In genomic region chr1:6948861-6949260, GRCh38 we compare ENCODE assay signal across 23 cellular contexts.
A peak's percentile ranks its signal among the peaks of the same experiment; 100 is the strongest.
DNase-seq lines count a peak whose midpoint lies in the region; ATAC-seq, FAIRE-seq and TF ChIP-seq lines count a peak whose summit lies in the region.
"Had no signal": no experiment of that assay in that cellular context is flagged by ENCODE, and none has a peak within 500 bp of the region (broad histone marks: within the 10 kb centered on the region; RNA-seq: fewer than 3 reads in every experiment).

No MANE protein-coding gene starts in this region.

- no peak overlapping the region for H4K5ac ChIP-seq in H1 (ENCODE audit: insufficient read length, low read depth, low read length)

- no peak overlapping the region for H3K14ac ChIP-seq in H1 (ENCODE audit: insufficient read length)

- H3K4me3 ChIP-seq in BE2C (ENCODE audit: low read depth, low read length) (no peak overlapping the region), GM23248 (no peak overlapping the region), PC-3 (ENCODE audit: low read length) (no peak overlapping the region), H1 (ENCODE audit: extremely low read depth in 1 of 4, insufficient read depth in 2 of 4, low read depth in 3 of 4, low read length in 4 of 4) (no peak overlapping the region), thyroid gland (replicated peaks in 1 of 3) (no peak overlapping the region), breast epithelium (no peak overlapping the region)
- H3K4me3 ChIP-seq: esophagus muscularis mucosa, gastrocnemius medialis, lung, psoas muscle, sigmoid colon had no signal

- intact Hi-C loops in PC-3 (cut with micrococcal nuclease) = loop anchor here (5.0 kb wide), 1 partner anchor 253 kb away; no protein-coding TSS in a partner anchor
- intact Hi-C loops in thyroid gland (cut with DNase I) = no loop called here
- intact Hi-C loops in breast epithelium (cut with DNase I; ENCODE audit: low total_unique reads) = no loop called here

- 57 to 62% methylated on average over 4 of the region's 4 CpGs for WGBS in GM23248 (ENCODE audit: low coverage in 1 of 2, low lambda C conversion rate in 2 of 2, missing lambda C conversion rate in 2 of 2), 2 experiments
- 83% methylated on average over 4 of the region's 4 CpGs; no CpG with 5 or more reads in 1 of the 2 experiments for WGBS in H1 (ENCODE audit: extremely low coverage in 1 of 2, insufficient coverage in 1 of 2, insufficient read length in 1 of 2, insufficient replicate concordance in 2 of 2, low coverage in 1 of 2, low lambda C conversion rate in 2 of 2, missing lambda C conversion rate in 1 of 2), 2 experiments
- 64 to 71% methylated on average over 4 of the region's 4 CpGs for WGBS in thyroid gland, 2 donors

- POLR2A ChIA-PET in PC-3 (lab: Charles Lee; ENCODE audit: unreplicated experiment) (no interaction called here), H1 (lab: Charles Lee; ENCODE audit: partially characterized antibody) (no interaction called here)

- no peaks in the 10 kb centered on the region for H3K9me3 ChIP-seq in BE2C
- H3K9me3 ChIP-seq in GM23248 (ENCODE audit: low read depth) = no peaks in the 10 kb centered on the region
- no peaks in the 10 kb centered on the region for H3K9me3 ChIP-seq in PC-3 (ENCODE audit: low read length)
- no peaks in the 10 kb centered on the region for H3K9me3 ChIP-seq in H1 (ENCODE audit: insufficient read depth in 2 of 2, low read depth in 1 of 2, low read length in 1 of 2)
- H3K9me3 ChIP-seq in thyroid gland = no peaks in the 10 kb centered on the region
- H3K9me3 ChIP-seq in breast epithelium = no peaks in the 10 kb centered on the region
- H3K9me3 ChIP-seq: esophagus muscularis mucosa, gastrocnemius medialis, psoas muscle, sigmoid colon had no signal

- H3K23me2 ChIP-seq in H1 (ENCODE audit: low read depth, low read length) = no peaks in the 10 kb centered on the region

- ATAC-seq in PC-3 = no peak
- no peak for ATAC-seq in GM18861 (IDR thresholded peaks at IDR 0.05; ENCODE audit: unreplicated experiment)
- ATAC-seq: gastrocnemius medialis; naive thymus-derived CD8-positive, alpha-beta T cell; psoas muscle had no signal

- no peak for TF ChIP-seq EP300 in H1 (IDR thresholded peaks at IDR 0.05; ENCODE audit: borderline replicate concordance in 1 of 2, low read depth in 2 of 2, low read length in 2 of 2)

- H2BK20ac ChIP-seq in H1 (ENCODE audit: low read length) = no peak overlapping the region

- FAIRE-seq in H1 (lab: Jason Lieb, UNC) = no peak
- FAIRE-seq: GM12892, RCC 7860 had no signal

- H3K27me3 ChIP-seq in BE2C (no peaks in the 10 kb centered on the region), GM23248 (replicated peaks; ENCODE audit: insufficient read depth) (no peaks in the 10 kb centered on the region), PC-3 (ENCODE audit: low read length) (no peaks in the 10 kb centered on the region), H1 (replicated peaks in 1 of 4; ENCODE audit: control insufficient read depth in 3 of 4, extremely low read depth in 1 of 4, insufficient read depth in 3 of 4, low read length in 3 of 4) (no peaks in the 10 kb centered on the region), thyroid gland (no peaks in the 10 kb centered on the region), breast epithelium (no peaks in the 10 kb centered on the region)
- H3K27me3 ChIP-seq: esophagus muscularis mucosa, gastrocnemius medialis had no signal

- TF ChIP-seq POLR2A in H1 (IDR thresholded peaks at IDR 0.05; ENCODE audit: control extremely low read depth in 1 of 2, low read depth in 2 of 2, low read length in 2 of 2) (no peak), thyroid gland (IDR thresholded peaks at IDR 0.05) (no peak), breast epithelium (IDR thresholded peaks at IDR 0.05) (no peak)

- H3K79me1 ChIP-seq in H1 (ENCODE audit: low read depth, low read length) = no peaks in the 10 kb centered on the region

- no peak overlapping the region for H4K91ac ChIP-seq in H1 (replicated peaks; ENCODE audit: insufficient read length, low read length)

- H3K36me3 ChIP-seq in BE2C (no peaks in the 10 kb centered on the region), GM23248 (ENCODE audit: low read depth) (no peaks in the 10 kb centered on the region), PC-3 (ENCODE audit: low read depth, low read length) (no peaks in the 10 kb centered on the region), H1 (ENCODE audit: control insufficient read depth in 2 of 4, insufficient read depth in 4 of 4, low read length in 3 of 4) (no peaks in the 10 kb centered on the region), thyroid gland (no peaks in the 10 kb centered on the region), breast epithelium (no peaks in the 10 kb centered on the region)
- H3K36me3 ChIP-seq: esophagus muscularis mucosa, gastrocnemius medialis, sigmoid colon had no signal

- no TSS peak for BruUV-seq in PC-3 (replicated peaks; lab: Mats Ljungman, UMichigan)

- no peaks in the 10 kb centered on the region for H3F3A ChIP-seq in GM23248 (ENCODE audit: insufficient read depth)
- no peaks in the 10 kb centered on the region for H3F3A ChIP-seq in PC-3 (ENCODE audit: low read length, unreplicated experiment)

- CTCF ChIA-PET in PC-3 (lab: Charles Lee) = no interaction called here
- CTCF ChIA-PET in H1 (lab: Charles Lee; ENCODE audit: partially characterized antibody) = no interaction called here

- DNase-seq in BE2C = peak; percentile 30
- DNase-seq in GM23248 = peak; percentile 45
- DNase-seq in PC-3 = peak; percentile 15
- no peak for DNase-seq in H1 (ENCODE audit: low read depth in 1 of 2, low spot score in 2 of 2)
- no peak for DNase-seq in thyroid gland
- no peak for DNase-seq in NAMALWA (ENCODE audit: low spot score)
- DNase-seq in breast epithelium (ENCODE audit: low spot score in 2 of 2) = no peak
- DNase-seq: activated CD4-positive, alpha-beta T cell treated with anti-CD3 and anti-CD28 coated beads for 4 hours; aorta; central memory CD4-positive, alpha-beta T cell; gastrocnemius medialis; NCI-H1105; NCI-H226; NCI-H748 treated with DMSO at 0.1 percent for 48 hours; psoas muscle; sigmoid colon; stimulated activated CD4-positive, alpha-beta T cell treated with anti-CD3 and anti-CD28 coated beads, Interleukin-4, amount 100 ng/mL, for 24 hours had no signal

- H3K18ac ChIP-seq in H1 (ENCODE audit: extremely low read depth, low read length) = no peak overlapping the region

- H2AFZ ChIP-seq in GM23248 = no peak overlapping the region
- H2AFZ ChIP-seq in PC-3 (ENCODE audit: low read length) = no peak overlapping the region
- H2AFZ ChIP-seq in H1 (ENCODE audit: low read length) = no peak overlapping the region

- TF ChIP-seq CTCF in BE2C (IDR thresholded peaks at IDR 0.05; ENCODE audit: low read depth, low read length) (no peak), PC-3 (conservative IDR thresholded peaks at IDR 0.05; ENCODE audit: low read depth, low read length) (no peak), H1 (IDR thresholded peaks at IDR 0.05; ENCODE audit: control extremely low read depth in 1 of 3, insufficient read depth in 1 of 3, low read depth in 1 of 3, low read length in 3 of 3) (no peak), thyroid gland (IDR thresholded peaks at IDR 0.05) (no peak), breast epithelium (IDR thresholded peaks at IDR 0.05) (no peak)

- H2BK12ac ChIP-seq in H1 (ENCODE audit: low read depth, low read length) = no peak overlapping the region

- H4K8ac ChIP-seq in H1 (ENCODE audit: extremely low read depth, insufficient read depth, low read length) = no peak overlapping the region

- in situ Hi-C loops in GM23248 (cut with MboI) = no loop called here

- H4K20me1 ChIP-seq in GM23248 (ENCODE audit: insufficient read depth) (no peaks in the 10 kb centered on the region), PC-3 (ENCODE audit: low read length) (no peaks in the 10 kb centered on the region), H1 (replicated peaks in 1 of 2; ENCODE audit: control insufficient read depth in 1 of 2, insufficient read depth in 2 of 2, low read length in 2 of 2) (no peaks in the 10 kb centered on the region)

- H3K9ac ChIP-seq in GM23248 (no peak overlapping the region), PC-3 (ENCODE audit: low read length) (no peak overlapping the region), H1 (replicated peaks in 1 of 4; ENCODE audit: extremely low read depth in 1 of 4, low read depth in 3 of 4, low read length in 3 of 4) (no peak overlapping the region)

- no peak overlapping the region for H2BK120ac ChIP-seq in H1 (replicated peaks; ENCODE audit: low read depth, low read length)

- no peak overlapping the region for H3K4ac ChIP-seq in H1 (replicated peaks; ENCODE audit: insufficient read length, low read depth, low read length)

- no peaks in the 10 kb centered on the region for H3K9me2 ChIP-seq in GM23248 (ENCODE audit: insufficient read depth)
- no peaks in the 10 kb centered on the region for H3K9me2 ChIP-seq in PC-3 (replicated peaks; ENCODE audit: low read length)

- 0 out of 2 replicates have a peak overlapping the region, but pooled peaks have one; percentile 13 for H2AK5ac ChIP-seq in H1 (ENCODE audit: low read depth, low read length)

- H3K56ac ChIP-seq in H1 (replicated peaks; ENCODE audit: insufficient read length, low read depth, low read length) = no peak overlapping the region

- no peak overlapping the region for H3K23ac ChIP-seq in H1 (ENCODE audit: insufficient read length)

- no peak overlapping the region for H2BK15ac ChIP-seq in H1 (ENCODE audit: low read length)

- TF ChIP-seq RAD21 in H1 (IDR thresholded peaks at IDR 0.05 in 1 of 2, conservative IDR thresholded peaks at IDR 0.05 in 1 of 2; ENCODE audit: low read depth in 2 of 2, low read length in 2 of 2) = no peak

- H3K4me2 ChIP-seq in GM23248 (ENCODE audit: unreplicated experiment) (no peak overlapping the region), PC-3 (ENCODE audit: low read length) (no peak overlapping the region), H1 (ENCODE audit: insufficient read depth in 1 of 2, low read depth in 2 of 2, low read length in 2 of 2) (no peak overlapping the region)

- H3K79me2 ChIP-seq in GM23248 (ENCODE audit: insufficient read depth) = no peaks in the 10 kb centered on the region
- no peaks in the 10 kb centered on the region for H3K79me2 ChIP-seq in PC-3 (ENCODE audit: low read length)
- no peaks in the 10 kb centered on the region for H3K79me2 ChIP-seq in H1 (ENCODE audit: control insufficient read depth in 1 of 2, insufficient read depth in 2 of 2, low read length in 2 of 2)

- peaks cover 24% of the 10 kb centered on the region for H3K4me1 ChIP-seq in BE2C
- H3K4me1 ChIP-seq in GM23248 (ENCODE audit: insufficient read depth) = no peaks in the 10 kb centered on the region
- H3K4me1 ChIP-seq in PC-3 (ENCODE audit: insufficient read depth, low read length) = no peaks in the 10 kb centered on the region
- peaks cover 0 to 2% (median 0%) of the 10 kb centered on the region in 4 experiments; a peak in 3 of 7 replicates for H3K4me1 ChIP-seq in H1 (replicated peaks in 1 of 4; ENCODE audit: control insufficient read depth in 3 of 4, insufficient read depth in 4 of 4, low read length in 3 of 4)
- no peaks in the 10 kb centered on the region for H3K4me1 ChIP-seq in thyroid gland
- no peaks in the 10 kb centered on the region for H3K4me1 ChIP-seq in breast epithelium
- H3K4me1 ChIP-seq: esophagus muscularis mucosa, gastrocnemius medialis, psoas muscle, sigmoid colon had no signal

- no peak overlapping the region for H2BK5ac ChIP-seq in H1 (ENCODE audit: low read depth, low read length)

- H3K27ac ChIP-seq in GM23248 (no peak overlapping the region), PC-3 (ENCODE audit: low read length) (no peak overlapping the region), H1 (ENCODE audit: low read depth, low read length) (no peak overlapping the region), thyroid gland (no peak overlapping the region), breast epithelium (no peak overlapping the region)
- H3K27ac ChIP-seq: esophagus muscularis mucosa, gastrocnemius medialis, psoas muscle, sigmoid colon had no signal

Comparison
In these comparisons a context has a peak if more than half of its experiments do, and no peak if none do; other contexts are left out.
1. DNase-seq: peak in BE2C (single experiment), GM23248 (single experiment) and PC-3 (single experiment); none in H1 (0 of 2), thyroid gland (0 of 2), NAMALWA (single experiment) and breast epithelium (0 of 2).